ENCODE assay signal across 1 cellular context in the genomic region with DNA sequence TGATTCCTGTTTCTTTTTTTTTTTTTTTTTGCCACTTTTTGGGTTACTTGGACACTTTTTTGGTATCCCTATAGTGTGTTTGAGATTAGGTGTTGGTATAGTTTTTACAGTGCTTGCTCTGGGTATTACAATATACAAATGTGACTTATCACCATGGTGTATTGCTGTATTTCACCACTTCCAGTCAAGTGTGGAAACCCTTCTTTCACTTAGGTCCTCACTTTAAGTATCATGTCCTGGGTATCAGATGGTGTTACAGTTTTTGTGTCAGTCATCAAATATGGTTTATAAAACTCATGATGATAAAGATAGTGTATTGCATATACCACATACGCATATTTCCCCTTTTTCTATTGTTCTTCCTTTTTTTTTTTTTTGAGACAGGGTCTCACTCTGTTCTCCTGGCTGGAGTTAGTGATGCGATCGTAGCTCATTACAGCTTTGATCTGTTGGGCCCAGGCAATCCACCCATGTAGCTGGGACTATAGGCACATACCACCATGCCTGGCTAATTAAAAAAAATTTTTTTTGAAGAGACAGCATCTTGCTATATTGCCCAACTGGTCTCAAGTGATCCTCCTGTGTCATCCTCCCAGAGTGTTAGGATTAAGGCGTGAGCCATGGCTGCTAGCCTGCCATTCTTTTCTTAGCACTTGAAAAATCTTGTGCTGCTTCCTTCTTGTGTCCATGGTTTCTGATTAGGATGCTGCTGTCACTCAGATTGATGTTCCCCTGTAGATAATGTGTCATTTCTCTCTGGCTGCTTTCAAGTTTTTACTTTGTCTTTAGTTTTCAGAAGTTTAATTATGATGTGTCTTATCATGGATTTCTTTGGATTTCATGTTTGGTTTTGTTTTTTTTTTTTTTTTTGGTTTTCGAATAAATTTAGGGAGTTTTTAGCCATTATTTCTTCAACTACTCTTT.
TF ChIP-seq lines count a peak whose summit lies in the region.

No MANE protein-coding gene starts in this region.

TF ChIP-seq in GM12878, 131 proteins besides CTCF, POLR2A, EP300 and RAD21 (continued from another document):
- TF ChIP-seq MLLT1 (IDR thresholded peaks at IDR 0.05) (no peak), RAD51 (IDR thresholded peaks at IDR 0.05) (no peak), MYC (IDR thresholded peaks at IDR 0.05; ENCODE audit: insufficient read depth, insufficient read length, insufficient replicate concordance, low read length, severe bottlenecking) (no peak), EZH2 (IDR thresholded peaks at IDR 0.05; ENCODE audit: borderline replicate concordance, control insufficient read depth, low read depth, low read length) (no peak), ZNF384 (IDR thresholded peaks at IDR 0.05; ENCODE audit: borderline replicate concordance, low read depth, low read length) (peak; percentile 45), PKNOX1 (IDR thresholded peaks at IDR 0.05) (peak; percentile 66)
- TF ChIP-seq, protein P1, sequence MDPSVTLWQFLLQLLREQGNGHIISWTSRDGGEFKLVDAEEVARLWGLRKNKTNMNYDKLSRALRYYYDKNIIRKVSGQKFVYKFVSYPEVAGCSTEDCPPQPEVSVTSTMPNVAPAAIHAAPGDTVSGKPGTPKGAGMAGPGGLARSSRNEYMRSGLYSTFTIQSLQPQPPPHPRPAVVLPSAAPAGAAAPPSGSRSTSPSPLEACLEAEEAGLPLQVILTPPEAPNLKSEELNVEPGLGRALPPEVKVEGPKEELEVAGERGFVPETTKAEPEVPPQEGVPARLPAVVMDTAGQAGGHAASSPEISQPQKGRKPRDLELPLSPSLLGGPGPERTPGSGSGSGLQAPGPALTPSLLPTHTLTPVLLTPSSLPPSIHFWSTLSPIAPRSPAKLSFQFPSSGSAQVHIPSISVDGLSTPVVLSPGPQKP (IDR thresholded peaks at IDR 0.05; ENCODE audit: low read depth, low read length), result no peak
